ENCODE assay signal across 10 cellular contexts in the genomic region with DNA sequence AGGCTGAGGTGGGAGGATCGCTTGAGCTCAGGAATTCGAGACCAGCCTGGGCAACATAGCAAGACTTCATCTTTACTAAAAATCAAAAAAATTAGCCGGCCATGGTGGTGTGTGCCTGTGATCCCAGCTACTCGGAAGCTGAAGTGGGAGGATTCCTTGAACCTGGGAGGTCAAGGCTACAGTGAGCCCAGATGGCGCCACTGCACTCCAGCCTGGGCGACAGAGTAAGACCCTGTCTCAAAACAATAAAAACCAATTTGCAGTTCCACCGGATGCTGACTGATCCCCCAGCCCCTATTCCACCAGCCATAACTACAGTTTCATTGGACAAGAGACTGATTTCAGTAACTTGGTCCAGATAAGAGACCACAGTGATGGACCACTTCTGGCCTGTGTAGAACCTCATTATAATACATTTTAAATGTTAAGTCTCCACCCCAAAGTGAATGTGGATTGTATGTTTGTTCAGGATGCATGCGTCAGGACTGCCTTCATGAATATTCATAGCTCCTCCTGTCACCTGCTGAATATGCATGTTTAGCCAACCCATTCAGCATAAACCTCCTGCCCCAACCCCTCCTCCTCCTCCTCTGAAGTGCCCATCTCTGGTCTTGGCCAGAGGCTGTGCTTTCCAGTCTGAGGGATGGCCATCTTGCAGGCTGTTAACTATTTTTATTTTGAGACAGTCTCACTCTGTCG. TPM values are rescaled to one million over a fixed set of nuclear protein-coding genes. Genes with fewer than 3 reads are reported as not detected.
DNase-seq lines count a peak whose midpoint lies in the region; ATAC-seq and TF ChIP-seq lines count a peak whose summit lies in the region.
"Had no signal": no experiment of that assay in that cellular context is flagged by ENCODE, and none has a peak within 500 bp of the region (broad histone marks: within the 10 kb centered on the region; RNA-seq: fewer than 3 reads in every experiment).

No MANE protein-coding gene starts in this region.

- H3K27ac Mint-ChIP-seq in IgD-negative memory B cell, result peak overlapping the region; percentile 85 to 99 (median 97)
- peak overlapping the region; percentile 100 for H3K27ac Mint-ChIP-seq in activated CD8-positive, alpha-beta T cell treated with anti-CD3 and anti-CD28 coated beads for 36 hours
- H3K27ac Mint-ChIP-seq in natural killer cell treated with Interleukin-12 subunit alpha and Interleukin-12 subunit beta and Interleukin-15 and Interleukin-18, amount 100 ng/mL, for 72 hours, result peak overlapping the region; percentile 96 to 97

- H3K4me1 Mint-ChIP-seq in IgD-negative memory B cell, result peaks cover 36 to 55% (median 46%) of the 10 kb centered on the region in 3 donors
- peaks cover 43% of the 10 kb centered on the region for H3K4me1 Mint-ChIP-seq in activated CD8-positive, alpha-beta T cell treated with anti-CD3 and anti-CD28 coated beads for 36 hours (ENCODE audit: low read depth)
- peaks cover 33 to 46% of the 10 kb centered on the region in 2 donors for H3K4me1 Mint-ChIP-seq in natural killer cell treated with Interleukin-12 subunit alpha and Interleukin-12 subunit beta and Interleukin-15 and Interleukin-18, amount 100 ng/mL, for 72 hours (ENCODE audit: low read depth in 2 of 2)

- H3K4me2 ChIP-seq in DOHH2 (ENCODE audit: low read length), result peak overlapping the region; percentile 91

- no peaks in the 10 kb centered on the region for H3K9me3 Mint-ChIP-seq in IgD-negative memory B cell
- no peaks in the 10 kb centered on the region for H3K9me3 Mint-ChIP-seq in activated CD8-positive, alpha-beta T cell treated with anti-CD3 and anti-CD28 coated beads for 36 hours
- no peaks in the 10 kb centered on the region for H3K9me3 Mint-ChIP-seq in natural killer cell treated with Interleukin-12 subunit alpha and Interleukin-12 subunit beta and Interleukin-15 and Interleukin-18, amount 100 ng/mL, for 72 hours

- peak overlapping the region; percentile 88 to 98 (median 96) for H3K4me3 Mint-ChIP-seq in IgD-negative memory B cell
- H3K4me3 Mint-ChIP-seq in activated CD8-positive, alpha-beta T cell treated with anti-CD3 and anti-CD28 coated beads for 36 hours, result peak overlapping the region; percentile 92
- peak overlapping the region; percentile 82 for H3K4me3 Mint-ChIP-seq in natural killer cell treated with Interleukin-12 subunit alpha and Interleukin-12 subunit beta and Interleukin-15 and Interleukin-18, amount 100 ng/mL, for 72 hours

- peaks cover 40% of the 10 kb centered on the region for H3F3A ChIP-seq in DOHH2 (ENCODE audit: control insufficient read depth, insufficient read depth)

- H4K20me1 ChIP-seq in DOHH2 (ENCODE audit: control insufficient read depth, insufficient read depth, low read depth, low read length), result peaks cover 26% of the 10 kb centered on the region

- DNase-seq in activated CD8-positive, alpha-beta T cell treated with anti-CD3 and anti-CD28 coated beads for 36 hours, result no peak
- DNase-seq in natural killer cell treated with Interleukin-12 subunit alpha and Interleukin-12 subunit beta and Interleukin-15 and Interleukin-18, amount 100 ng/mL, for 72 hours (ENCODE audit: low spot score), result no peak
- DNase-seq in SK-N-DZ (ENCODE audit: low spot score) (no peak), NCI-H1105 treated with DMSO at 0.1 percent for 48 hours (lab: John Stamatoyannopoulos, UW) (no peak)
- DNase-seq: SHP77; stimulated activated CD4-positive, alpha-beta T cell treated with anti-CD3 and anti-CD28 coated beads, Interleukin-12 subunit alpha, Interleukin-12 subunit beta, amount 100 ng/mL, for 4 hours had no signal

- no peaks in the 10 kb centered on the region for H3K27me3 ChIP-seq in DOHH2 (ENCODE audit: control insufficient read depth, low read length)
- H3K27me3 ChIP-seq: cardiac muscle cell had no signal

- no peak for ATAC-seq in activated CD8-positive, alpha-beta T cell treated with anti-CD3 and anti-CD28 coated beads for 36 hours
- no peak for ATAC-seq in natural killer cell treated with Interleukin-12 subunit alpha and Interleukin-12 subunit beta and Interleukin-15 and Interleukin-18, amount 100 ng/mL, for 72 hours
- no peak for ATAC-seq in GM21717 (IDR thresholded peaks at IDR 0.05; ENCODE audit: unreplicated experiment)

- no peaks in the 10 kb centered on the region for H3K36me3 Mint-ChIP-seq in IgD-negative memory B cell
- H3K36me3 Mint-ChIP-seq in activated CD8-positive, alpha-beta T cell treated with anti-CD3 and anti-CD28 coated beads for 36 hours (ENCODE audit: low read depth), result peaks cover 54% of the 10 kb centered on the region
- H3K36me3 Mint-ChIP-seq in natural killer cell treated with Interleukin-12 subunit alpha and Interleukin-12 subunit beta and Interleukin-15 and Interleukin-18, amount 100 ng/mL, for 72 hours, result peaks cover 13% of the 10 kb centered on the region

- peak overlapping the region; percentile 96 for H3K27ac ChIP-seq in DOHH2 (ENCODE audit: low read depth, low read length)
- H3K27ac ChIP-seq: cardiac muscle cell had no signal

- POLR2A ChIA-PET in activated CD8-positive, alpha-beta T cell treated with anti-CD3 and anti-CD28 coated beads for 36 hours (lab: Charles Lee), result interaction anchor here (3.8 to 9.5 kb wide), 3 partner anchors 9 to 22 kb away, joined by 26 to 190 read pairs (median 76); a partner anchor contains a TSS

- peaks cover 87% of the 10 kb centered on the region for H3K36me3 ChIP-seq in DOHH2 (ENCODE audit: control insufficient read depth, low read length)

- H3K9me3 ChIP-seq in DOHH2 (ENCODE audit: control insufficient read depth, insufficient read depth, low read length), result no peaks in the 10 kb centered on the region

- H3K9me2 ChIP-seq in DOHH2 (replicated peaks; ENCODE audit: control insufficient read depth, low read length), result no peaks in the 10 kb centered on the region

- H3K4me3 ChIP-seq in DOHH2 (ENCODE audit: low read length), result peak overlapping the region; percentile 92
- H3K4me3 ChIP-seq: cardiac muscle cell had no signal

- no peaks in the 10 kb centered on the region for H3K27me3 Mint-ChIP-seq in IgD-negative memory B cell
- no peaks in the 10 kb centered on the region for H3K27me3 Mint-ChIP-seq in activated CD8-positive, alpha-beta T cell treated with anti-CD3 and anti-CD28 coated beads for 36 hours
- H3K27me3 Mint-ChIP-seq in natural killer cell treated with Interleukin-12 subunit alpha and Interleukin-12 subunit beta and Interleukin-15 and Interleukin-18, amount 100 ng/mL, for 72 hours, result no peaks in the 10 kb centered on the region

- H3K4me1 ChIP-seq in DOHH2 (ENCODE audit: control insufficient read depth, low read length), result peaks cover 69% of the 10 kb centered on the region

- CTCF ChIA-PET in activated CD8-positive, alpha-beta T cell treated with anti-CD3 and anti-CD28 coated beads for 36 hours (lab: Charles Lee), result interaction anchor here (0.8 to 2.1 kb wide), 6 partner anchors 7 to 32 kb away, joined by 3 to 10 read pairs (median 3); no protein-coding TSS in a partner anchor

- intact Hi-C loops in activated CD8-positive, alpha-beta T cell treated with anti-CD3 and anti-CD28 coated beads for 36 hours (cut with micrococcal nuclease), result no loop called here

- H3K79me2 ChIP-seq in DOHH2 (ENCODE audit: control insufficient read depth, low read length), result peaks cover 88% of the 10 kb centered on the region

- TF ChIP-seq CTCF in DOHH2 (IDR thresholded peaks at IDR 0.05; ENCODE audit: low read depth, low read length, poor library complexity, severe bottlenecking), result peak; percentile 24
- TF ChIP-seq CTCF in activated CD8-positive, alpha-beta T cell treated with anti-CD3 and anti-CD28 coated beads for 36 hours (IDR thresholded peaks at IDR 0.05), result no peak

RNA-seq across cellular contexts. Expression of a gene that starts 2.3 kb away (rescaled TPM):
- 49.1 TPM for polyA plus RNA-seq in IgD-negative memory B cell
- total RNA-seq in activated CD8-positive, alpha-beta T cell treated with anti-CD3 and anti-CD28 coated beads for 36 hours, result 100 to 1,000 TPM; 115 to 117 TPM
- 100 to 1,000 TPM in 1 of 2 donors, 10 to 100 TPM in 1; 83.0 to 129 TPM for total RNA-seq in natural killer cell treated with Interleukin-12 subunit alpha and Interleukin-12 subunit beta and Interleukin-15 and Interleukin-18, amount 100 ng/mL, for 72 hours
- 169 and 184 TPM in 2 replicates for polyA plus RNA-seq in SK-N-DZ (2014; cell fraction: cytosol; rRNA removed)
- 100 and 125 TPM in 2 replicates for polyA plus RNA-seq in SK-N-DZ (2014; cell fraction: nucleus; rRNA removed)

RNA-seq across cellular contexts. Expression of a gene that starts 6.7 kb away (rescaled TPM):
- polyA plus RNA-seq in IgD-negative memory B cell, result 46.1 TPM
- 10 to 100 TPM; 17.8 to 18.2 TPM for total RNA-seq in activated CD8-positive, alpha-beta T cell treated with anti-CD3 and anti-CD28 coated beads for 36 hours
- total RNA-seq in natural killer cell treated with Interleukin-12 subunit alpha and Interleukin-12 subunit beta and Interleukin-15 and Interleukin-18, amount 100 ng/mL, for 72 hours, result 10 to 100 TPM; 19.6 to 21.2 TPM
- 77.3 and 81.6 TPM in 2 replicates for polyA plus RNA-seq in SK-N-DZ (2014; cell fraction: cytosol; rRNA removed)
- polyA plus RNA-seq in SK-N-DZ (2014; cell fraction: nucleus; rRNA removed), result 124 and 144 TPM in 2 replicates

RNA-seq across cellular contexts. Expression of a gene that starts 6.9 kb away (rescaled TPM):
- 20.0 TPM for polyA plus RNA-seq in IgD-negative memory B cell
- 100 to 1,000 TPM; 190 to 200 TPM for total RNA-seq in activated CD8-positive, alpha-beta T cell treated with anti-CD3 and anti-CD28 coated beads for 36 hours
- 100 to 1,000 TPM in 1 of 2 donors, 10 to 100 TPM in 1; 97.2 to 212 TPM for total RNA-seq in natural killer cell treated with Interleukin-12 subunit alpha and Interleukin-12 subunit beta and Interleukin-15 and Interleukin-18, amount 100 ng/mL, for 72 hours
- 28.0 and 30.2 TPM in 2 replicates for polyA plus RNA-seq in SK-N-DZ (2014; cell fraction: cytosol; rRNA removed)
- polyA plus RNA-seq in SK-N-DZ (2014; cell fraction: nucleus; rRNA removed), result 90.5 and 232 TPM in 2 replicates

RNA-seq across cellular contexts. Expression of a gene that starts 30.3 kb away (rescaled TPM):
- polyA plus RNA-seq in IgD-negative memory B cell, result 1.5 TPM
- 1 to 10 TPM; 1.2 to 1.8 TPM for total RNA-seq in activated CD8-positive, alpha-beta T cell treated with anti-CD3 and anti-CD28 coated beads for 36 hours
- 1 to 10 TPM in 1 of 2 donors, under 1 TPM in 1; 0.78 to 6.2 TPM for total RNA-seq in natural killer cell treated with Interleukin-12 subunit alpha and Interleukin-12 subunit beta and Interleukin-15 and Interleukin-18, amount 100 ng/mL, for 72 hours
- 2.1 and 2.6 TPM in 2 replicates for polyA plus RNA-seq in SK-N-DZ (2014; cell fraction: cytosol; rRNA removed)
- polyA plus RNA-seq in SK-N-DZ (2014; cell fraction: nucleus; rRNA removed), result 7.5 and 10.8 TPM in 2 replicates
